In genomic region chr18:79353238-79353637, GRCh38 we compare ENCODE assay signal across 13 cellular contexts. TPM values are rescaled to one million over a fixed set of nuclear protein-coding genes. Genes with fewer than 3 reads are reported as not detected.
A peak's percentile ranks its signal among the peaks of the same experiment; 100 is the strongest.
DNase-seq lines count a peak whose midpoint lies in the region; ATAC-seq, FAIRE-seq and TF ChIP-seq lines count a peak whose summit lies in the region.
"Had no signal": no experiment of that assay in that cellular context is flagged by ENCODE, and none has a peak within 500 bp of the region (broad histone marks: within the 10 kb centered on the region; RNA-seq: fewer than 3 reads in every experiment).

No MANE protein-coding gene starts in this region.

- DNase-seq in AG04449 (ENCODE audit: low read depth, low spot score) (no peak), HEK293T (ENCODE audit: extremely low spot score) (peak; percentile 18), K562 (ENCODE audit: extremely low read depth in 1 of 4, low spot score in 3 of 4) (peak in 2 of 4 experiments; percentile 13 to 16), kidney epithelial cell (ENCODE audit: low read depth) (no peak), DMS79 (lab: John Stamatoyannopoulos, UW) (no peak), ovary (no peak), NCI-H187 treated with DMSO at 0.1 percent for 48 hours (lab: John Stamatoyannopoulos, UW) (no peak)
- DNase-seq: MG63; NK-92 treated with Interleukin-12 subunit alpha and Interleukin-12 subunit beta, amount 100 ng/mL, for 24 hours; stomach had no signal

- H3K27ac ChIP-seq in K562 (ENCODE audit: extremely low read depth, low read depth, low read length) = no peak overlapping the region
- no peak overlapping the region for H3K27ac ChIP-seq in ovary
- H3K27ac ChIP-seq: stomach had no signal

- H2AFZ ChIP-seq in K562 (ENCODE audit: low read depth, low read length) = no peak overlapping the region

- TF ChIP-seq CTCF in AG04449 (IDR thresholded peaks at IDR 0.05; ENCODE audit: insufficient read depth, low read length, missing control alignments) (peak; percentile 44), K562 (IDR thresholded peaks at IDR 0.05 in 2 of 3, conservative IDR thresholded peaks at IDR 0.05 in 1 of 3; ENCODE audit: insufficient read depth in 2 of 3, low read depth in 1 of 3, low read length in 3 of 3) (peak; percentile 21 to 38 (median 33); a peak in 4 of 6 replicates), kidney epithelial cell (IDR thresholded peaks at IDR 0.05; ENCODE audit: insufficient read depth, low read length, poor library complexity, severe bottlenecking) (peak; percentile 36), ovary (IDR thresholded peaks at IDR 0.05) (no peak)

- no peak for TF ChIP-seq EP300 in K562 (IDR thresholded peaks at IDR 0.05; ENCODE audit: low read length)
- no peak for TF ChIP-seq EP300 in ovary (IDR thresholded peaks at IDR 0.05)

- FAIRE-seq in K562 (lab: Jason Lieb, UNC) = no peak
- FAIRE-seq: GM18507, TTC549 had no signal

- 84% methylated on average over 15 of the region's 16 CpGs for WGBS in K562 (ENCODE audit: insufficient coverage, low coverage, missing lambda C conversion rate)
- WGBS in ovary, 3 donors = 84 to 88% (median 87%) methylated on average over 16 of the region's 16 CpGs

- H3K4me3 ChIP-seq in AG04449 (ENCODE audit: low read depth, low read length) (no peak overlapping the region), K562 (no peak overlapping the region), kidney epithelial cell (ENCODE audit: low read depth, low read length) (no peak overlapping the region), ovary (no peak overlapping the region)
- H3K4me3 ChIP-seq: MG63, stomach had no signal

- intact Hi-C loops in K562 (cut with micrococcal nuclease) = no loop called here
- intact Hi-C loops in ovary (cut with DNase I) = no loop called here

- no peaks in the 10 kb centered on the region for H3K79me2 ChIP-seq in K562 (ENCODE audit: control insufficient read depth, insufficient read depth, low read length)

- H3K27me3 ChIP-seq in K562 (ENCODE audit: control insufficient read depth in 2 of 2, insufficient read depth in 2 of 2, low read length in 2 of 2) (no peaks in the 10 kb centered on the region), kidney epithelial cell (ENCODE audit: control insufficient read depth, insufficient read depth, low read length) (no peaks in the 10 kb centered on the region), ovary (no peaks in the 10 kb centered on the region)
- H3K27me3 ChIP-seq: MG63, stomach had no signal

- no peak overlapping the region for H3K4me2 ChIP-seq in K562 (ENCODE audit: insufficient read depth, low read length)

- ATAC-seq in K562 (peak; percentile 81), HG03457 (IDR thresholded peaks at IDR 0.05; ENCODE audit: unreplicated experiment) (no peak)

- H3K9ac ChIP-seq in K562 (ENCODE audit: insufficient read depth in 1 of 2, low read depth in 2 of 2, low read length in 2 of 2) = no peak overlapping the region

- POLR2A ChIA-PET in AG04449 (lab: Yijun Ruan, JAX) = no interaction called here
- POLR2A ChIA-PET in HEK293T (lab: Yijun Ruan, JAX) = no interaction called here
- POLR2A ChIA-PET in K562 (lab: Yijun Ruan, JAX) = interaction anchor here (0.6 kb wide), 1 partner anchor 351 kb away, joined by 6 read pairs; no protein-coding TSS in a partner anchor

- no peak for TF ChIP-seq RAD21 in K562 (CRISPR knock-in tag; conservative IDR thresholded peaks at IDR 0.05 in 1 of 2, IDR thresholded peaks at IDR 0.05 in 1 of 2)

- no peaks in the 10 kb centered on the region for H3K36me3 ChIP-seq in K562 (ENCODE audit: control insufficient read depth, insufficient read depth, low read length)
- no peaks in the 10 kb centered on the region for H3K36me3 ChIP-seq in kidney epithelial cell (ENCODE audit: control insufficient read depth, insufficient read depth, low read length)
- H3K36me3 ChIP-seq in ovary = no peaks in the 10 kb centered on the region
- H3K36me3 ChIP-seq: MG63 had no signal

- in situ Hi-C loops in K562 (cut with MboI) = no loop called here

- BruUV-seq in K562 (replicated peaks; lab: Mats Ljungman, UMichigan) = no TSS peak

- TF ChIP-seq POLR2A in K562 (conservative IDR thresholded peaks at IDR 0.05) = no peak
- TF ChIP-seq POLR2A in ovary (IDR thresholded peaks at IDR 0.05) = no peak

- H3K9me1 ChIP-seq in K562 (ENCODE audit: control insufficient read depth, insufficient read depth, low read length) = no peaks in the 10 kb centered on the region

- H3K4me1 ChIP-seq in K562 (replicated peaks in 1 of 2; ENCODE audit: control insufficient read depth in 2 of 2, insufficient read depth in 2 of 2, low read length in 2 of 2) (peaks cover 0 to 3% of the 10 kb centered on the region in 2 experiments; a peak in 2 of 5 replicates), ovary (ENCODE audit: insufficient read depth) (no peaks in the 10 kb centered on the region)
- H3K4me1 ChIP-seq: stomach had no signal

- H4K20me1 ChIP-seq in K562 (replicated peaks; ENCODE audit: control insufficient read depth, insufficient read depth, low read length) = no peaks in the 10 kb centered on the region

- CTCF ChIA-PET in AG04449 (lab: Yijun Ruan, JAX) = interaction anchor here (0.7 kb wide), 1 partner anchor 289 kb away, joined by 3 read pairs; no protein-coding TSS in a partner anchor
- CTCF ChIA-PET in HEK293T (lab: Yijun Ruan, JAX) = no interaction called here
- CTCF ChIA-PET in K562 (lab: Yijun Ruan, JAX; ENCODE audit: low intra/inter-chr PET ratio) = no interaction called here

- no peaks in the 10 kb centered on the region for H3K9me3 ChIP-seq in K562 (replicated peaks; ENCODE audit: control insufficient read depth, insufficient read depth, low read depth, low read length)
- no peaks in the 10 kb centered on the region for H3K9me3 ChIP-seq in ovary
- H3K9me3 ChIP-seq: MG63, stomach had no signal

TF ChIP-seq in HEK293T, 16 proteins besides CTCF, POLR2A, EP300 and RAD21 (continues in another document):
- no peak for TF ChIP-seq L3MBTL2 (conservative IDR thresholded peaks at IDR 0.05)
- TF ChIP-seq ELF4 (IDR thresholded peaks at IDR 0.05) = no peak
- no peak for TF ChIP-seq TARDBP (IDR thresholded peaks at IDR 0.05)
- no peak for TF ChIP-seq HDGF (IDR thresholded peaks at IDR 0.05; ENCODE audit: borderline replicate concordance)
- TF ChIP-seq LEF1 (IDR thresholded peaks at IDR 0.05; ENCODE audit: borderline replicate concordance) = no peak
- TF ChIP-seq ZNF384 (IDR thresholded peaks at IDR 0.05) = no peak
- TF ChIP-seq NFRKB (IDR thresholded peaks at IDR 0.05) = no peak
- TF ChIP-seq SUZ12 (IDR thresholded peaks at IDR 0.05) = no peak
- TF ChIP-seq ARNT (IDR thresholded peaks at IDR 0.05) = no peak
- no peak for TF ChIP-seq FOXM1 (IDR thresholded peaks at IDR 0.05; ENCODE audit: borderline replicate concordance)
- no peak for TF ChIP-seq SP1 (IDR thresholded peaks at IDR 0.05)

TF ChIP-seq in K562, 482 proteins besides CTCF, POLR2A, EP300 and RAD21 (continues in another document):
- TF ChIP-seq MBD2 (IDR thresholded peaks at IDR 0.05; ENCODE audit: borderline replicate concordance, low read depth) (no peak), PTTG1 (tag; IDR thresholded peaks at IDR 0.05; ENCODE audit: low read depth) (no peak), DACH1 (IDR thresholded peaks at IDR 0.05; ENCODE audit: partially characterized antibody) (no peak), JUND (IDR thresholded peaks at IDR 0.05; ENCODE audit: borderline replicate concordance, low read depth, low read length) (no peak), JUND (tag; IDR thresholded peaks at IDR 0.05; ENCODE audit: borderline replicate concordance, low read depth, low read length) (no peak), ZZZ3 (IDR thresholded peaks at IDR 0.05) (no peak), KAT2B (IDR thresholded peaks at IDR 0.05; ENCODE audit: low read depth, low read length) (no peak), E2F8 (IDR thresholded peaks at IDR 0.05; ENCODE audit: low read depth, partially characterized antibody) (no peak), SIRT6 (IDR thresholded peaks at IDR 0.05; ENCODE audit: low read depth, low read length) (no peak)

RNA-seq across cellular contexts. Expression of gene NFATC1, which starts 42.5 kb away (rescaled TPM):
- 22.7 and 26.3 TPM in 2 replicates for total RNA-seq in K562 (2011; cell fraction: chromatin; rRNA removed; ENCODE audit: low replicate concordance)
- total RNA-seq in K562 (2011; cell fraction: nucleolus; rRNA removed) = 11.4 and 14.5 TPM in 2 replicates
- total RNA-seq in K562 (2011; cell fraction: nucleoplasm; rRNA removed) = 10.2 and 10.4 TPM in 2 replicates
- total RNA-seq in K562 (2014; rRNA removed) (2.5 and 5.3 TPM in 2 replicates), K562 (2014; rRNA removed; fragmentation: Illumina TruSeq; extraction: Trizol) (2.1 and 2.3 TPM in 2 replicates), K562 (2015; rRNA removed; fragmentation: Illumina TruSeq; extraction: Trizol) (2.2 and 2.8 TPM in 2 replicates), K562 (2021) (13.7 and 16.4 TPM in 2 replicates), kidney epithelial cell (2.7 and 3.4 TPM in 2 replicates), ovary (10 to 100 TPM; 10.2 to 28.3 (median 12.3) TPM)
- polyA plus RNA-seq in K562 (2011; rRNA removed) (1.9 and 2.4 TPM in 2 replicates), K562 (2014; fragmentation: Illumina TruSeq; extraction: Trizol) (6.1 and 9.6 TPM in 2 replicates), K562 (2014; fragmentation: Nextera tagmentation; extraction: Ambion mirVana) (1 to 10 TPM; 1.1 to 1.2 TPM), K562 (2014; rRNA removed) (2.6 and 6.3 TPM in 2 replicates), ovary (10 to 100 TPM in 1 of 2 donors, 1 to 10 TPM in 1; 8.4 to 12.2 TPM)
- polyA plus RNA-seq in K562 (2011; cell fraction: cytosol; rRNA removed) = 2.8 and 3.7 TPM in 2 replicates
- 6.6 and 10.1 TPM in 2 replicates for polyA plus RNA-seq in K562 (2011; cell fraction: nucleus; rRNA removed)
- polyA plus RNA-seq in K562 (2012) = 8.3 and 8.6 TPM in 2 replicates
- polyA minus RNA-seq in K562 (2011; rRNA and poly(A)+ RNA removed) = 2.5 and 4.0 TPM in 2 replicates
- 7.3 and 13.0 TPM in 2 replicates for polyA minus RNA-seq in K562 (2011; cell fraction: cytosol; rRNA and poly(A)+ RNA removed)
- 6.7 and 6.9 TPM in 2 replicates for polyA minus RNA-seq in K562 (2011; cell fraction: nucleus; rRNA and poly(A)+ RNA removed)

Comparison
In these comparisons a context has a peak if more than half of its experiments do, and no peak if none do; other contexts are left out.
1. CTCF ChIP-seq: peak in AG04449 (single experiment), K562 (3 of 3) and kidney epithelial cell (single experiment); none in ovary (0 of 3).